ENCODE assay signal across 8 cellular contexts in genomic region chr3:158109295-158109803, GRCh38. TPM values are rescaled to one million over a fixed set of nuclear protein-coding genes. Genes with fewer than 3 reads are reported as not detected.
A peak's percentile ranks its signal among the peaks of the same experiment; 100 is the strongest.
DNase-seq lines count a peak whose midpoint lies in the region; ATAC-seq and TF ChIP-seq lines count a peak whose summit lies in the region.

No MANE protein-coding gene starts in this region.

- no peaks in the 10 kb centered on the region for H3K9me3 Mint-ChIP-seq in stimulated activated naive CD8-positive, alpha-beta T cell treated with anti-CD3 and anti-CD28 coated beads, Interleukin-15, amount 100 ng/mL, for 72 hours

- no peaks in the 10 kb centered on the region for H3K36me3 ChIP-seq in BJ (ENCODE audit: control insufficient read depth, insufficient read depth, low read length)
- H3K36me3 ChIP-seq in right atrium auricular region, result no peaks in the 10 kb centered on the region

- H3K4me1 Mint-ChIP-seq in T-helper 17 cell, result peaks cover 31% of the 10 kb centered on the region
- H3K4me1 Mint-ChIP-seq in stimulated activated naive CD8-positive, alpha-beta T cell treated with anti-CD3 and anti-CD28 coated beads, Interleukin-15, amount 100 ng/mL, for 72 hours, result peaks cover 65% of the 10 kb centered on the region

- H3K9me3 ChIP-seq in T-helper 17 cell (ENCODE audit: control insufficient read depth, low read length, poor library complexity, severe bottlenecking), result peaks cover 10% of the 10 kb centered on the region
- H3K9me3 ChIP-seq in right atrium auricular region, result no peaks in the 10 kb centered on the region

- H3K4me3 ChIP-seq in BJ (ENCODE audit: low read depth, low read length) (peak overlapping the region; percentile 83), right atrium auricular region (peak overlapping the region; percentile 75 to 88)

- POLR2A ChIA-PET in BJ (lab: Charles Lee), result interaction anchor here (0.6 to 0.7 kb wide), 4 partner anchors 8 to 1555 kb away, joined by 3 to 11 read pairs (median 4); no protein-coding TSS in a partner anchor

- CTCF ChIA-PET in BJ (lab: Yijun Ruan, JAX), result interaction anchor here (1.8 kb wide), 1 partner anchor 325 kb away, joined by 9 read pairs; no protein-coding TSS in a partner anchor

- H3K27ac Mint-ChIP-seq in T-helper 17 cell, result peak overlapping the region; percentile 59
- H3K27ac Mint-ChIP-seq in stimulated activated naive CD8-positive, alpha-beta T cell treated with anti-CD3 and anti-CD28 coated beads, Interleukin-15, amount 100 ng/mL, for 72 hours, result peak overlapping the region in 1 of 2 donors; percentile 87

- H3K36me3 Mint-ChIP-seq in T-helper 17 cell (ENCODE audit: low read depth), result peaks cover 11% of the 10 kb centered on the region

- H3K27me3 Mint-ChIP-seq in T-helper 17 cell, result peaks cover 44% of the 10 kb centered on the region
- H3K27me3 Mint-ChIP-seq in stimulated activated naive CD8-positive, alpha-beta T cell treated with anti-CD3 and anti-CD28 coated beads, Interleukin-15, amount 100 ng/mL, for 72 hours, result peaks cover 48% of the 10 kb centered on the region

- DNase-seq in BJ (ENCODE audit: low read depth), result no peak
- DNase-seq in T-helper 17 cell, result no peak
- no peak for DNase-seq in right atrium auricular region (ENCODE audit: low spot score)
- DNase-seq in stimulated activated naive CD8-positive, alpha-beta T cell treated with anti-CD3 and anti-CD28 coated beads, Interleukin-15, amount 100 ng/mL, for 72 hours, result no peak
- no peak for DNase-seq in posterior cingulate gyrus
- DNase-seq in COLO829 (ENCODE audit: low spot score), result no peak

- H3K27ac ChIP-seq in right atrium auricular region, result peak overlapping the region; percentile 81 to 83

- peaks cover 0 to 40% of the 10 kb centered on the region in 2 donors for H3K4me1 ChIP-seq in right atrium auricular region

- intact Hi-C loops in posterior cingulate gyrus (cut with DNase I), result no loop called here

- TF ChIP-seq CTCF in BJ (IDR thresholded peaks at IDR 0.05; ENCODE audit: insufficient read depth, low read depth, low read length) (no peak), right atrium auricular region (IDR thresholded peaks at IDR 0.05) (no peak)

- no peaks in the 10 kb centered on the region for H3K27me3 ChIP-seq in BJ (ENCODE audit: control insufficient read depth, insufficient read depth, low read length)
- H3K27me3 ChIP-seq in right atrium auricular region, result peaks cover 29 to 36% of the 10 kb centered on the region in 2 donors

- peak overlapping the region; percentile 89 for H3K4me3 Mint-ChIP-seq in T-helper 17 cell
- peak overlapping the region; percentile 96 to 97 for H3K4me3 Mint-ChIP-seq in stimulated activated naive CD8-positive, alpha-beta T cell treated with anti-CD3 and anti-CD28 coated beads, Interleukin-15, amount 100 ng/mL, for 72 hours

- peak; percentile 3 for ATAC-seq in GM21619 (IDR thresholded peaks at IDR 0.05; ENCODE audit: unreplicated experiment)
- ATAC-seq in T-helper 17 cell, result peak; percentile 13
- peak; percentile 14 for ATAC-seq in stimulated activated naive CD8-positive, alpha-beta T cell treated with anti-CD3 and anti-CD28 coated beads, Interleukin-15, amount 100 ng/mL, for 72 hours
- ATAC-seq in HG03521 (IDR thresholded peaks at IDR 0.05; ENCODE audit: unreplicated experiment), result no peak

RNA-seq across cellular contexts. Expression of gene RSRC1, which starts 0.5 kb away (rescaled TPM):
- 2.7 and 7.6 TPM in 2 replicates for polyA plus RNA-seq in BJ (2011; rRNA removed)
- polyA minus RNA-seq in BJ (2011; rRNA and poly(A)+ RNA removed), result 6.2 and 10.2 TPM in 2 replicates
- total RNA-seq in T-helper 17 cell (10 to 100 TPM; 30.8 to 31.6 TPM), right atrium auricular region (10 to 100 TPM; 24.8 to 42.5 TPM)

RNA-seq across cellular contexts. Expression of gene SHOX2, which starts 3.1 kb away (rescaled TPM):
- polyA plus RNA-seq in BJ (2011; rRNA removed), result 11.9 and 13.6 TPM in 2 replicates
- polyA minus RNA-seq in BJ (2011; rRNA and poly(A)+ RNA removed), result 3.8 and 4.7 TPM in 2 replicates
- total RNA-seq in T-helper 17 cell (not detected), right atrium auricular region (1 to 10 TPM; 2.1 to 2.4 TPM)
